7 cellular contexts compared by ENCODE assay signal in genomic region chr2:10079192-10079930, GRCh38. TPM values are rescaled to one million over a fixed set of nuclear protein-coding genes. Genes with fewer than 3 reads are reported as not detected.
DNase-seq lines count a peak whose midpoint lies in the region; ATAC-seq and TF ChIP-seq lines count a peak whose summit lies in the region.

No MANE protein-coding gene starts in this region.

- 1 to 3% (median 2%) methylated on average over 43 to 62 of the region's 67 CpGs for WGBS in stomach, 5 donors

- intact Hi-C loops in PC-3 (cut with micrococcal nuclease): no loop called here
- intact Hi-C loops in colonic mucosa (cut with DNase I): no loop called here
- intact Hi-C loops in stomach (cut with DNase I; ENCODE audit: low total_unique reads): no loop called here

- no peaks in the 10 kb centered on the region for H3K27me3 ChIP-seq in GM06990 (replicated peaks; ENCODE audit: control insufficient read depth, insufficient read depth, low read length)
- peaks cover 76% of the 10 kb centered on the region for H3K27me3 ChIP-seq in PC-3 (ENCODE audit: low read length)
- peaks cover 40% of the 10 kb centered on the region for H3K27me3 ChIP-seq in colonic mucosa
- H3K27me3 ChIP-seq in stomach: peaks cover 0 to 94% (median 48%) of the 10 kb centered on the region in 3 donors

- H3K79me2 ChIP-seq in PC-3 (ENCODE audit: low read length): no peaks in the 10 kb centered on the region

- no peaks in the 10 kb centered on the region for H4K20me1 ChIP-seq in PC-3 (ENCODE audit: low read length)

- CTCF ChIA-PET in HEK293T (lab: Yijun Ruan, JAX) (interaction anchor here (0.5 to 1.0 kb wide), 5 partner anchors 16 to 669 kb away, joined by 3 to 8 read pairs (median 3); no protein-coding TSS in a partner anchor), PC-3 (lab: Charles Lee) (interaction anchor here (0.5 to 1.4 kb wide), 2 partner anchors 18 to 1674 kb away, joined by 4 read pairs; no protein-coding TSS in a partner anchor)

- no TSS peak for BruUV-seq in PC-3 (replicated peaks; lab: Mats Ljungman, UMichigan)

- H3K4me1 ChIP-seq in PC-3 (ENCODE audit: insufficient read depth, low read length) (no peaks in the 10 kb centered on the region), colonic mucosa (peaks cover 5% of the 10 kb centered on the region), stomach (peaks cover 8 to 35% (median 26%) of the 10 kb centered on the region in 4 donors)

- H3K27ac ChIP-seq in PC-3 (ENCODE audit: low read length) (no peak overlapping the region), colonic mucosa (peak overlapping the region; percentile 57), stomach (peak overlapping the region; percentile 52 to 91 (median 73))

- H3K9ac ChIP-seq in PC-3 (ENCODE audit: low read length) (no peak overlapping the region), colonic mucosa (ENCODE audit: low read depth in 2 of 2, low read length in 2 of 2) (peak overlapping the region; percentile 51 to 52)

- TF ChIP-seq EP300 in stomach (IDR thresholded peaks at IDR 0.05): no peak

- no peaks in the 10 kb centered on the region for H3K9me2 ChIP-seq in PC-3 (replicated peaks; ENCODE audit: low read length)

- POLR2A ChIA-PET in HEK293T (lab: Yijun Ruan, JAX) (interaction anchor here (1.0 kb wide), 1 partner anchor 45 kb away, joined by 3 read pairs; no protein-coding TSS in a partner anchor), PC-3 (lab: Charles Lee; ENCODE audit: unreplicated experiment) (no interaction called here)

- H3K4me3 ChIP-seq in GM06990 (replicated peaks; ENCODE audit: low read depth, low read length): peak overlapping the region; percentile 69
- peak overlapping the region; percentile 53 for H3K4me3 ChIP-seq in PC-3 (ENCODE audit: low read length)
- H3K4me3 ChIP-seq in colonic mucosa: peak overlapping the region; percentile 48
- H3K4me3 ChIP-seq in stomach: peak overlapping the region; percentile 54 to 69 (median 62)

- peak overlapping the region; percentile 73 for H3K4me2 ChIP-seq in PC-3 (ENCODE audit: low read length)

- ATAC-seq in PC-3 (peak; percentile 68), left lobe of liver (peak; percentile 64), GM21576 (IDR thresholded peaks at IDR 0.05; ENCODE audit: unreplicated experiment) (no peak)

- peak; percentile 53 for DNase-seq in GM06990 (ENCODE audit: extremely low read depth, insufficient read length)
- peak; percentile 38 for DNase-seq in HEK293T (ENCODE audit: extremely low spot score)
- DNase-seq in PC-3: peak; percentile 45
- DNase-seq in colonic mucosa: no peak
- no peak for DNase-seq in left lobe of liver (ENCODE audit: low spot score)
- no peak for DNase-seq in stomach

- H3K36me3 ChIP-seq in GM06990 (ENCODE audit: control insufficient read depth, insufficient read depth, low read length): no peaks in the 10 kb centered on the region
- no peaks in the 10 kb centered on the region for H3K36me3 ChIP-seq in PC-3 (ENCODE audit: low read depth, low read length)
- H3K36me3 ChIP-seq in colonic mucosa: no peaks in the 10 kb centered on the region
- H3K36me3 ChIP-seq in stomach: no peaks in the 10 kb centered on the region

- TF ChIP-seq POLR2A in stomach (IDR thresholded peaks at IDR 0.05): no peak

- H3K9me3 ChIP-seq in PC-3 (ENCODE audit: low read length) (no peaks in the 10 kb centered on the region), colonic mucosa (no peaks in the 10 kb centered on the region), stomach (no peaks in the 10 kb centered on the region)

- H2AFZ ChIP-seq in PC-3 (ENCODE audit: low read length): peak overlapping the region; percentile 73

- no peak for TF ChIP-seq CTCF in GM06990 (IDR thresholded peaks at IDR 0.05; ENCODE audit: insufficient read depth, low read length, poor library complexity, severe bottlenecking)
- TF ChIP-seq CTCF in PC-3 (conservative IDR thresholded peaks at IDR 0.05; ENCODE audit: low read depth, low read length): no peak
- no peak for TF ChIP-seq CTCF in colonic mucosa (IDR thresholded peaks at IDR 0.05)
- TF ChIP-seq CTCF in stomach (IDR thresholded peaks at IDR 0.05): no peak

- H3F3A ChIP-seq in PC-3 (ENCODE audit: low read length, unreplicated experiment): no peaks in the 10 kb centered on the region

TF ChIP-seq in HEK293T, 16 proteins besides CTCF, POLR2A, EP300 and RAD21:
- TF ChIP-seq BHLHE40 (IDR thresholded peaks at IDR 0.05; ENCODE audit: borderline replicate concordance) (no peak), LEF1 (IDR thresholded peaks at IDR 0.05; ENCODE audit: borderline replicate concordance) (no peak), ZNF384 (IDR thresholded peaks at IDR 0.05) (no peak), FOXM1 (IDR thresholded peaks at IDR 0.05; ENCODE audit: borderline replicate concordance) (no peak), SUZ12 (IDR thresholded peaks at IDR 0.05) (no peak)
- TF ChIP-seq, protein P1, sequence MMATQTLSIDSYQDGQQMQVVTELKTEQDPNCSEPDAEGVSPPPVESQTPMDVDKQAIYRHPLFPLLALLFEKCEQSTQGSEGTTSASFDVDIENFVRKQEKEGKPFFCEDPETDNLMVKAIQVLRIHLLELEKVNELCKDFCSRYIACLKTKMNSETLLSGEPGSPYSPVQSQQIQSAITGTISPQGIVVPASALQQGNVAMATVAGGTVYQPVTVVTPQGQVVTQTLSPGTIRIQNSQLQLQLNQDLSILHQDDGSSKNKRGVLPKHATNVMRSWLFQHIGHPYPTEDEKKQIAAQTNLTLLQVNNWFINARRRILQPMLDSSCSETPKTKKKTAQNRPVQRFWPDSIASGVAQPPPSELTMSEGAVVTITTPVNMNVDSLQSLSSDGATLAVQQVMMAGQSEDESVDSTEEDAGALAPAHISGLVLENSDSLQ (IDR thresholded peaks at IDR 0.05): no peak

RNA-seq across cellular contexts. Expression of gene CYS1, which starts 0.8 kb away (rescaled TPM):
- total RNA-seq in PC-3 (2014; rRNA removed) (0.12 and 0.15 TPM in 2 replicates), colonic mucosa (1 to 10 TPM in 1 of 2 donors, under 1 TPM in 1; 0.52 to 2.5 TPM), left lobe of liver (0.65 TPM), stomach (10 to 100 TPM in 2 of 5 donors, 1 to 10 TPM in 2, not detected in 1; 3.5 to 33.8 (median 9.1) TPM)
- polyA plus RNA-seq in stomach: 1 to 10 TPM; 1.1 to 5.8 (median 2.4) TPM

RNA-seq across cellular contexts. Expression of gene KLF11, which starts 36.0 kb away (rescaled TPM):
- total RNA-seq in PC-3 (2014; rRNA removed) (13.4 and 14.0 TPM in 2 replicates), colonic mucosa (10 to 100 TPM in 1 of 2 donors, 1 to 10 TPM in 1; 6.6 to 11.2 TPM), left lobe of liver (12.2 TPM), stomach (10 to 100 TPM in 3 of 5 donors, 1 to 10 TPM in 2; 4.1 to 21.6 (median 17.1) TPM)
- 10 to 100 TPM in 1 of 3 donors, 1 to 10 TPM in 2; 4.2 to 19.6 (median 7.0) TPM for polyA plus RNA-seq in stomach

RNA-seq across cellular contexts. Expression of gene RRM2, which starts 43.2 kb away (rescaled TPM):
- total RNA-seq in PC-3 (2014; rRNA removed) (229 and 282 TPM in 2 replicates), colonic mucosa (100 to 1,000 TPM in 1 of 2 donors, 10 to 100 TPM in 1; 54.3 to 216 TPM), left lobe of liver (2.7 TPM), stomach (10 to 100 TPM in 3 of 5 donors, 1 to 10 TPM in 2; 1.2 to 30.3 (median 13.6) TPM)
- 10 to 100 TPM in 2 of 3 donors, 1 to 10 TPM in 1; 6.1 to 14.9 (median 12.0) TPM for polyA plus RNA-seq in stomach

Comparison
In these comparisons a context has a peak if more than half of its experiments do, and no peak if none do; other contexts are left out.
1. DNase-seq: peak in GM06990 (single experiment), HEK293T (single experiment) and PC-3 (single experiment); none in colonic mucosa (single experiment), left lobe of liver (single experiment) and stomach (single experiment).
2. Peak in every context shown above with its lines, with median percentiles within 50 percentile points of each other: H3K4me3 ChIP-seq.